In the genomic region with DNA sequence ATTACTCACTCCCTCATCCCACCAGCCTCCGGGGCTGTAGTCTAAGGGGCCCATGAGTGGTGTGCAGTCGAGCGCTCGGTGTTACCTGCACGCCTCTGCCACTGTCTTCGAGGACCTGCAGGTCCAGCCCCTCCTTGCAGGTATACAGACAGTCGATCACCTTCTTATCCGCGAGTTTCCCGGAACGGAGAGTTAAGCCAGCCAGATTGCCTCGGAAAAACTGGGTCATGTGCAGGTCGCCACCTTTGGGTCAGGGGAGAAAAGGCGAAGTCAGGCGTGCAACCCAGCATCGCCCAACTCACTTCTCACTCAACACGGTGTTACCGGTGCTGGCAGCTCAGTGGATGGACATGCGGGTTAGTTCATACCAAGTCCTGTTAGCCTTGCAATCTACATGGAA, we compare ENCODE assay signal across 20 cellular contexts.
A peak's percentile ranks its signal among the peaks of the same experiment; 100 is the strongest.
DNase-seq lines count a peak whose midpoint lies in the region; ATAC-seq, FAIRE-seq and TF ChIP-seq lines count a peak whose summit lies in the region.
"Had no signal": no experiment of that assay in that cellular context is flagged by ENCODE, and none has a peak within 500 bp of the region (broad histone marks: within the 10 kb centered on the region; RNA-seq: fewer than 3 reads in every experiment).

No MANE protein-coding gene starts in this region.

- no peak overlapping the region for H3K56ac ChIP-seq in H1 (replicated peaks; ENCODE audit: insufficient read length, low read depth, low read length)

- TF ChIP-seq EP300 in H1 (IDR thresholded peaks at IDR 0.05; ENCODE audit: borderline replicate concordance in 1 of 2, low read depth in 2 of 2, low read length in 2 of 2), result no peak

- no peaks in the 10 kb centered on the region for H3K4me1 ChIP-seq in Panc1 (ENCODE audit: control insufficient read depth, insufficient read depth, low read length)
- H3K4me1 ChIP-seq in H1 (replicated peaks in 1 of 4; ENCODE audit: control insufficient read depth in 3 of 4, insufficient read depth in 4 of 4, low read length in 3 of 4), result no peaks in the 10 kb centered on the region

- H3K4me1 Mint-ChIP-seq in activated naive CD4-positive, alpha-beta T cell treated with anti-CD3 and anti-CD28 coated beads, Interleukin-2, amount 10 ng/mL, durations not matched to agents 7 days and 5 days, result peaks cover 44% of the 10 kb centered on the region
- peaks cover 23 to 35% of the 10 kb centered on the region in 2 donors for H3K4me1 Mint-ChIP-seq in stimulated activated naive B cell treated with anti-CD40 and anti-IgM and Interleukin-4, amounts not matched to agents 10 μg/mL and 1 μg/mL and 100 μg/mL, for 72 hours

- H2BK120ac ChIP-seq in H1 (replicated peaks; ENCODE audit: low read depth, low read length), result no peak overlapping the region

- no peak overlapping the region for H2AFZ ChIP-seq in H1 (ENCODE audit: low read length)

- H3K9me3 ChIP-seq in Panc1 (ENCODE audit: control insufficient read depth, insufficient read depth, low read depth, low read length) (no peaks in the 10 kb centered on the region), H1 (ENCODE audit: insufficient read depth in 2 of 2, low read depth in 1 of 2, low read length in 1 of 2) (peaks cover 0 to 4% of the 10 kb centered on the region in 2 experiments; a peak in 2 of 4 replicates)

- H3K36me3 Mint-ChIP-seq in activated naive CD4-positive, alpha-beta T cell treated with anti-CD3 and anti-CD28 coated beads, Interleukin-2, amount 10 ng/mL, durations not matched to agents 7 days and 5 days, result peaks cover 76% of the 10 kb centered on the region
- H3K36me3 Mint-ChIP-seq in stimulated activated naive B cell treated with anti-CD40 and anti-IgM and Interleukin-4, amounts not matched to agents 10 μg/mL and 1 μg/mL and 100 μg/mL, for 72 hours, result peaks cover 51 to 61% of the 10 kb centered on the region in 2 donors

- intact Hi-C loops in Panc1 (cut with micrococcal nuclease; ENCODE audit: unreplicated experiment), result no loop called here

- BruUV-seq in Panc1 (replicated peaks; lab: Mats Ljungman, UMichigan), result TSS peak; percentile 21

- no peak overlapping the region for H3K14ac ChIP-seq in H1 (ENCODE audit: insufficient read length)

- no peak overlapping the region for H3K4ac ChIP-seq in H1 (replicated peaks; ENCODE audit: insufficient read length, low read depth, low read length)

- peak overlapping the region; percentile 65 for H3K27ac Mint-ChIP-seq in activated naive CD4-positive, alpha-beta T cell treated with anti-CD3 and anti-CD28 coated beads, Interleukin-2, amount 10 ng/mL, durations not matched to agents 7 days and 5 days
- H3K27ac Mint-ChIP-seq in stimulated activated naive B cell treated with anti-CD40 and anti-IgM and Interleukin-4, amounts not matched to agents 10 μg/mL and 1 μg/mL and 100 μg/mL, for 72 hours, result peak overlapping the region; percentile 31

- TF ChIP-seq RAD21 in H1 (IDR thresholded peaks at IDR 0.05 in 1 of 2, conservative IDR thresholded peaks at IDR 0.05 in 1 of 2; ENCODE audit: low read depth in 2 of 2, low read length in 2 of 2), result peak in 1 of 2 experiments; percentile 5; a peak in 1 of 4 replicates

- H3K23me2 ChIP-seq in H1 (ENCODE audit: low read depth, low read length), result no peaks in the 10 kb centered on the region

- H3K27ac ChIP-seq in Panc1 (ENCODE audit: low read length) (no peak overlapping the region), H1 (ENCODE audit: low read depth, low read length) (no peak overlapping the region)

- TF ChIP-seq POLR2A in H1 (IDR thresholded peaks at IDR 0.05; ENCODE audit: control extremely low read depth in 1 of 2, low read depth in 2 of 2, low read length in 2 of 2), result no peak

- CTCF ChIA-PET in activated naive CD4-positive, alpha-beta T cell treated with anti-CD3 and anti-CD28 coated beads, Interleukin-2, amount 10 ng/mL, durations not matched to agents 7 days and 5 days (lab: Charles Lee), result no interaction called here
- CTCF ChIA-PET in Panc1 (lab: Charles Lee) (no interaction called here), H1 (lab: Charles Lee; ENCODE audit: partially characterized antibody) (interaction anchor here (1.0 to 3.6 kb wide), 8 partner anchors 8 to 132 kb away, joined by 3 to 30 read pairs (median 4); no protein-coding TSS in a partner anchor)

- DNase-seq in activated naive CD4-positive, alpha-beta T cell treated with anti-CD3 and anti-CD28 coated beads, Interleukin-2, amount 10 ng/mL, durations not matched to agents 7 days and 5 days, result no peak
- DNase-seq in activated naive CD4-positive, alpha-beta T cell treated with anti-CD3 and anti-CD28 coated beads, Interleukin-2, amount 50 U/mL, for 16 hours, result no peak
- DNase-seq in Panc1 (ENCODE audit: low read depth, low spot score) (no peak), H1 (ENCODE audit: low read depth in 1 of 2, low spot score in 2 of 2) (no peak), HCEC 1CT (no peak), GDM1 (lab: John Stamatoyannopoulos, UW) (no peak)
- no peak for DNase-seq in stimulated activated naive B cell treated with anti-CD40 and anti-IgM and Interleukin-4, amounts not matched to agents 10 μg/mL and 1 μg/mL and 100 μg/mL, for 72 hours
- DNase-seq: C1 segment of cervical spinal cord; Calu3; CD8-positive, alpha-beta memory T cell; DMS153; Karpas-422; NCI-H1105 treated with DMSO at 0.1 percent for 48 hours; NCI-H2029 treated with DMSO at 0.1 percent for 48 hours; NCI-H526; OCI-M1; Right ventricle myocardium superior had no signal

- H3K27me3 Mint-ChIP-seq in activated naive CD4-positive, alpha-beta T cell treated with anti-CD3 and anti-CD28 coated beads, Interleukin-2, amount 10 ng/mL, durations not matched to agents 7 days and 5 days, result peaks cover 7% of the 10 kb centered on the region
- H3K27me3 Mint-ChIP-seq in stimulated activated naive B cell treated with anti-CD40 and anti-IgM and Interleukin-4, amounts not matched to agents 10 μg/mL and 1 μg/mL and 100 μg/mL, for 72 hours, result no peaks in the 10 kb centered on the region
- H3K27me3 Mint-ChIP-seq: IgD-negative memory B cell had no signal

- H2BK5ac ChIP-seq in H1 (ENCODE audit: low read depth, low read length), result no peak overlapping the region

- peaks cover 16% of the 10 kb centered on the region for H3K36me3 ChIP-seq in Panc1 (ENCODE audit: control insufficient read depth, insufficient read depth, low read length)
- peaks cover 33 to 88% (median 64%) of the 10 kb centered on the region in 4 experiments for H3K36me3 ChIP-seq in H1 (ENCODE audit: control insufficient read depth in 2 of 4, insufficient read depth in 4 of 4, low read length in 3 of 4)

- no peak for TF ChIP-seq CTCF in Panc1 (IDR thresholded peaks at IDR 0.05)
- peak in 2 of 3 experiments; percentile 31 to 35; a peak in 3 of 4 replicates for TF ChIP-seq CTCF in H1 (IDR thresholded peaks at IDR 0.05; ENCODE audit: control extremely low read depth in 1 of 3, insufficient read depth in 1 of 3, low read depth in 1 of 3, low read length in 3 of 3)

- no peak overlapping the region for H2BK20ac ChIP-seq in H1 (ENCODE audit: low read length)

- no peak overlapping the region for H2BK12ac ChIP-seq in H1 (ENCODE audit: low read depth, low read length)

- in situ Hi-C loops in Panc1 (cut with HindIII; ENCODE audit: low pct_unique_long_range_greater_than_20kb, low sequenced_read_pairs), result no loop called here

- no peak overlapping the region for H3K18ac ChIP-seq in H1 (ENCODE audit: extremely low read depth, low read length)

- H2BK15ac ChIP-seq in H1 (ENCODE audit: low read length), result no peak overlapping the region

- no peak overlapping the region for H3K4me2 ChIP-seq in H1 (ENCODE audit: insufficient read depth in 1 of 2, low read depth in 2 of 2, low read length in 2 of 2)

- no peak overlapping the region for H3K23ac ChIP-seq in H1 (ENCODE audit: insufficient read length)

- no peak for FAIRE-seq in H1 (lab: Jason Lieb, UNC)
- FAIRE-seq: GM12892 had no signal

- H3K27me3 ChIP-seq in Panc1 (ENCODE audit: control insufficient read depth, insufficient read depth, low read length), result no peaks in the 10 kb centered on the region
- H3K27me3 ChIP-seq in H1 (replicated peaks in 1 of 4; ENCODE audit: control insufficient read depth in 3 of 4, extremely low read depth in 1 of 4, insufficient read depth in 3 of 4, low read length in 3 of 4), result no peaks in the 10 kb centered on the region

- peaks cover 0 to 5% of the 10 kb centered on the region in 2 experiments for H4K20me1 ChIP-seq in H1 (replicated peaks in 1 of 2; ENCODE audit: control insufficient read depth in 1 of 2, insufficient read depth in 2 of 2, low read length in 2 of 2)

- H3K9ac ChIP-seq in H1 (replicated peaks in 1 of 4; ENCODE audit: extremely low read depth in 1 of 4, low read depth in 3 of 4, low read length in 3 of 4), result no peak overlapping the region

- H3K9me3 Mint-ChIP-seq in activated naive CD4-positive, alpha-beta T cell treated with anti-CD3 and anti-CD28 coated beads, Interleukin-2, amount 10 ng/mL, durations not matched to agents 7 days and 5 days, result no peaks in the 10 kb centered on the region
- no peaks in the 10 kb centered on the region for H3K9me3 Mint-ChIP-seq in stimulated activated naive B cell treated with anti-CD40 and anti-IgM and Interleukin-4, amounts not matched to agents 10 μg/mL and 1 μg/mL and 100 μg/mL, for 72 hours
- H3K9me3 Mint-ChIP-seq: IgD-negative memory B cell had no signal

- POLR2A ChIA-PET in Panc1 (lab: Charles Lee), result no interaction called here
- POLR2A ChIA-PET in H1 (lab: Charles Lee; ENCODE audit: partially characterized antibody), result interaction anchor here (0.6 kb wide), 1 partner anchor 19 kb away, joined by 3 read pairs; no protein-coding TSS in a partner anchor

- H4K5ac ChIP-seq in H1 (ENCODE audit: insufficient read length, low read depth, low read length), result no peak overlapping the region

- H4K91ac ChIP-seq in H1 (replicated peaks; ENCODE audit: insufficient read length, low read length), result no peak overlapping the region

- 90% methylated on average over 19 of the region's 19 CpGs; no CpG with 5 or more reads in 1 of the 2 experiments for WGBS in H1 (ENCODE audit: extremely low coverage in 1 of 2, insufficient coverage in 1 of 2, insufficient read length in 1 of 2, insufficient replicate concordance in 2 of 2, low coverage in 1 of 2, low lambda C conversion rate in 2 of 2, missing lambda C conversion rate in 1 of 2), 2 experiments

- H4K8ac ChIP-seq in H1 (ENCODE audit: extremely low read depth, insufficient read depth, low read length), result no peak overlapping the region

- no peak overlapping the region for H3K4me3 ChIP-seq in Panc1 (ENCODE audit: low read depth in 2 of 2, low read length in 2 of 2)
- no peak overlapping the region for H3K4me3 ChIP-seq in H1 (ENCODE audit: extremely low read depth in 1 of 4, insufficient read depth in 2 of 4, low read depth in 3 of 4, low read length in 4 of 4)

- H3K79me2 ChIP-seq in H1 (ENCODE audit: control insufficient read depth in 1 of 2, insufficient read depth in 2 of 2, low read length in 2 of 2), result no peaks in the 10 kb centered on the region

- no peaks in the 10 kb centered on the region for H3K79me1 ChIP-seq in H1 (ENCODE audit: low read depth, low read length)

- ATAC-seq in Panc1, result no peak
- ATAC-seq in stimulated activated naive B cell treated with anti-CD40 and anti-IgM and Interleukin-4, amounts not matched to agents 10 μg/mL and 1 μg/mL and 100 μg/mL, for 72 hours (replicated peaks), result no peak
- no peak for ATAC-seq in HG03469 (IDR thresholded peaks at IDR 0.05; ENCODE audit: unreplicated experiment)

- no peak overlapping the region for H3K4me3 Mint-ChIP-seq in activated naive CD4-positive, alpha-beta T cell treated with anti-CD3 and anti-CD28 coated beads, Interleukin-2, amount 10 ng/mL, durations not matched to agents 7 days and 5 days
- no peak overlapping the region for H3K4me3 Mint-ChIP-seq in stimulated activated naive B cell treated with anti-CD40 and anti-IgM and Interleukin-4, amounts not matched to agents 10 μg/mL and 1 μg/mL and 100 μg/mL, for 72 hours
- H3K4me3 Mint-ChIP-seq: CD8-positive, alpha-beta memory T cell; IgD-negative memory B cell had no signal

- H2AK5ac ChIP-seq in H1 (ENCODE audit: low read depth, low read length), result no peak overlapping the region
